In the genomic region with DNA sequence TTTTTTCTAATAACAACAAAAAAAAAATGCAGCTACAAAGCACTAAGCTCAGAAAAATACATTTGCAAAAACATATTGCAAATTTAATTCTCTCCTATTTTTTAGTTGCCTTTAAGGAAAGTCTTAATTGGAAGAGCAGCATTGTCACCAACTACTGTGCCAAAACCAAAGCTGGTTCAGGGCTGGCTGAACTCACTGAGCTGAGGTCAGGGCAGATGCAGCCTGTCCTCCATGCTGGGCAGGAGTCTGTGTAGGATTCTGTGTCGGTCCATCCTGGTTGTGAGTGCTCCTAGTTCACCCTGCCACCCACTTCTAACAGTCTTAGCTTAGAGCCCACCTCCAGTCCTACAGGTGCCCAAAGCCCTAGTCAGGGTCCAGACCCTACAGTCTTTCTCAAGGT, we compare ENCODE assay signal across 11 cellular contexts.
DNase-seq lines count a peak whose midpoint lies in the region; ATAC-seq and TF ChIP-seq lines count a peak whose summit lies in the region.
"Had no signal": no experiment of that assay in that cellular context is flagged by ENCODE, and none has a peak within 500 bp of the region (broad histone marks: within the 10 kb centered on the region; RNA-seq: fewer than 3 reads in every experiment).

No MANE protein-coding gene starts in this region.

- TF ChIP-seq CTCF in esophagus muscularis mucosa (IDR thresholded peaks at IDR 0.05) (no peak), lung (IDR thresholded peaks at IDR 0.05; ENCODE audit: control extremely low read depth, extremely low read depth) (no peak), ovary (IDR thresholded peaks at IDR 0.05) (no peak), coronary artery (IDR thresholded peaks at IDR 0.05) (no peak)

- H2AFZ ChIP-seq in GM23248 = 0 out of 2 replicates have a peak overlapping the region, but pooled peaks have one; percentile 47

- H3F3A ChIP-seq in GM23248 (ENCODE audit: insufficient read depth) = no peaks in the 10 kb centered on the region

- no peak overlapping the region for H3K4me3 ChIP-seq in GM23248
- H3K4me3 ChIP-seq in esophagus muscularis mucosa = no peak overlapping the region
- no peak overlapping the region for H3K4me3 ChIP-seq in lung
- H3K4me3 ChIP-seq in ovary = no peak overlapping the region
- no peak overlapping the region for H3K4me3 ChIP-seq in coronary artery

- peak overlapping the region; percentile 20; the same call in 1 of the 2 replicates for H3K27ac ChIP-seq in GM23248
- peak overlapping the region; percentile 36 to 64 (median 56) for H3K27ac ChIP-seq in esophagus muscularis mucosa (replicated peaks in 1 of 4)
- peak overlapping the region; percentile 29 to 55 for H3K27ac ChIP-seq in lung (ENCODE audit: low read depth in 1 of 2, low read length in 1 of 2)
- peak overlapping the region; percentile 4 for H3K27ac ChIP-seq in temporal lobe (ENCODE audit: low read depth, low read length)
- no peak overlapping the region for H3K27ac ChIP-seq in ovary
- H3K27ac ChIP-seq in coronary artery = peak overlapping the region in 1 of 2 donors; percentile 79

- TF ChIP-seq POLR2A in esophagus muscularis mucosa (IDR thresholded peaks at IDR 0.05; ENCODE audit: low read depth) = no peak
- TF ChIP-seq POLR2A in ovary (IDR thresholded peaks at IDR 0.05) = no peak

- peak overlapping the region; percentile 35 for H3K4me2 ChIP-seq in GM23248 (ENCODE audit: unreplicated experiment)

- no peaks in the 10 kb centered on the region for H3K9me2 ChIP-seq in GM23248 (ENCODE audit: insufficient read depth)

- peak; percentile 25 for DNase-seq in GM23248
- DNase-seq in esophagus muscularis mucosa (ENCODE audit: extremely low spot score) = no peak
- no peak for DNase-seq in lung (ENCODE audit: low spot score)
- no peak for DNase-seq in ovary
- DNase-seq in inferior parietal cortex (ENCODE audit: extremely low spot score) = no peak
- DNase-seq in coronary artery (ENCODE audit: low spot score) = no peak
- DNase-seq: NCI-H146, NCI-H226, small intestine had no signal

- intact Hi-C loops in esophagus muscularis mucosa (cut with DNase I) = no loop called here
- intact Hi-C loops in ovary (cut with DNase I) = no loop called here

- TF ChIP-seq EP300 in esophagus muscularis mucosa (IDR thresholded peaks at IDR 0.05) = no peak
- no peak for TF ChIP-seq EP300 in ovary (IDR thresholded peaks at IDR 0.05)

- H3K9me3 ChIP-seq in GM23248 (ENCODE audit: low read depth) = no peaks in the 10 kb centered on the region
- H3K9me3 ChIP-seq in esophagus muscularis mucosa = no peaks in the 10 kb centered on the region
- no peaks in the 10 kb centered on the region for H3K9me3 ChIP-seq in lung (ENCODE audit: control insufficient read depth in 2 of 2, insufficient read depth in 1 of 2, low read length in 1 of 2)
- no peaks in the 10 kb centered on the region for H3K9me3 ChIP-seq in ovary

- ATAC-seq in lung (ENCODE audit: insufficient read depth, low FRiP score) (no peak), HG03196 (IDR thresholded peaks at IDR 0.05; ENCODE audit: unreplicated experiment) (no peak)

- H3K4me1 ChIP-seq in GM23248 (ENCODE audit: insufficient read depth) = peaks cover 16% of the 10 kb centered on the region
- peaks cover 28 to 43% (median 37%) of the 10 kb centered on the region in 4 donors for H3K4me1 ChIP-seq in esophagus muscularis mucosa
- H3K4me1 ChIP-seq in lung (ENCODE audit: control insufficient read depth in 2 of 2, insufficient read depth in 2 of 2, low read length in 2 of 2) = peaks cover 8 to 11% of the 10 kb centered on the region in 2 donors
- peaks cover 11% of the 10 kb centered on the region for H3K4me1 ChIP-seq in ovary (ENCODE audit: insufficient read depth)

- WGBS in GM23248 (ENCODE audit: low coverage in 1 of 2, low lambda C conversion rate in 2 of 2, missing lambda C conversion rate in 2 of 2), 2 experiments = 18 to 35% methylated on average over 1 of the region's 1 CpG
- WGBS in esophagus muscularis mucosa = 80% methylated on average over 1 of the region's 1 CpG
- 62 to 72% methylated on average over 1 of the region's 1 CpG for WGBS in lung, 2 donors
- 26 to 56% (median 47%) methylated on average over 1 of the region's 1 CpG for WGBS in ovary, 3 donors

- no peak overlapping the region for H3K9ac ChIP-seq in GM23248

- H4K20me1 ChIP-seq in GM23248 (ENCODE audit: insufficient read depth) = no peaks in the 10 kb centered on the region

- no peaks in the 10 kb centered on the region for H3K79me2 ChIP-seq in GM23248 (ENCODE audit: insufficient read depth)

- in situ Hi-C loops in GM23248 (cut with MboI) = no loop called here

- H3K36me3 ChIP-seq in GM23248 (ENCODE audit: low read depth) (no peaks in the 10 kb centered on the region), esophagus muscularis mucosa (no peaks in the 10 kb centered on the region), lung (ENCODE audit: control insufficient read depth in 2 of 2, insufficient read depth in 2 of 2, low read length in 2 of 2) (no peaks in the 10 kb centered on the region), ovary (no peaks in the 10 kb centered on the region)

- H3K27me3 ChIP-seq in GM23248 (replicated peaks; ENCODE audit: insufficient read depth) (no peaks in the 10 kb centered on the region), esophagus muscularis mucosa (no peaks in the 10 kb centered on the region), lung (ENCODE audit: control insufficient read depth, insufficient read depth) (no peaks in the 10 kb centered on the region), ovary (no peaks in the 10 kb centered on the region)

Comparison
In these comparisons a context has a peak if more than half of its experiments do, and no peak if none do; other contexts are left out.
1. H3K27ac ChIP-seq: peak in GM23248 (single experiment), esophagus muscularis mucosa (4 of 4), lung (2 of 2) and temporal lobe (single experiment); none in ovary (0 of 2).